8 cellular contexts compared by ENCODE assay signal in genomic region chr19:19822148-19822429, GRCh38. TPM values are rescaled to one million over a fixed set of nuclear protein-coding genes. Genes with fewer than 3 reads are reported as not detected.
DNase-seq lines count a peak whose midpoint lies in the region; ATAC-seq and TF ChIP-seq lines count a peak whose summit lies in the region.

No MANE protein-coding gene starts in this region.

- H3K9me3 Mint-ChIP-seq in osteocyte (ENCODE audit: unreplicated experiment), result peaks cover 29% of the 10 kb centered on the region

- peaks cover 3% of the 10 kb centered on the region for H3K4me1 Mint-ChIP-seq in osteocyte (ENCODE audit: unreplicated experiment)

- H2AFZ ChIP-seq in DND-41 (ENCODE audit: low read depth, low read length), result peak overlapping the region; percentile 74

- H3K4me3 Mint-ChIP-seq in osteocyte (ENCODE audit: unreplicated experiment), result peak overlapping the region; percentile 71

- H3K27me3 Mint-ChIP-seq in osteocyte (ENCODE audit: unreplicated experiment), result no peaks in the 10 kb centered on the region

- H3K36me3 Mint-ChIP-seq in osteocyte (ENCODE audit: unreplicated experiment), result peaks cover 28% of the 10 kb centered on the region

- H4K20me1 ChIP-seq in DND-41 (ENCODE audit: insufficient read depth, low read length), result peaks cover 8% of the 10 kb centered on the region; the same call in 1 of the 2 replicates

- peak overlapping the region; percentile 66 to 84; a peak in 3 of 4 replicates for H3K4me3 ChIP-seq in DND-41 (ENCODE audit: low read depth in 1 of 2, low read length in 2 of 2)
- H3K4me3 ChIP-seq in epithelial cell of esophagus (ENCODE audit: low read length), result peak overlapping the region; percentile 89

- peaks cover 44% of the 10 kb centered on the region for H3K79me2 ChIP-seq in DND-41 (ENCODE audit: insufficient read depth, low read length)

- peak overlapping the region; percentile 83 for H3K9ac ChIP-seq in DND-41 (ENCODE audit: low read depth, low read length)

- peak overlapping the region; percentile 87 for H3K27ac ChIP-seq in DND-41 (ENCODE audit: low read length)
- peak overlapping the region; percentile 85 for H3K27ac ChIP-seq in RWPE1

- no peaks in the 10 kb centered on the region for H3K27me3 ChIP-seq in DND-41 (ENCODE audit: insufficient read depth, low read length, poor library complexity)

- POLR2A ChIA-PET in RWPE1 (lab: Yijun Ruan, JAX; ENCODE audit: low non-redundant PET), result interaction anchor here (0.5 to 0.8 kb wide), 3 partner anchors 46 to 306 kb away, joined by 3 to 8 read pairs (median 3); partner anchors contain the start of gene NDUFA13

- CTCF ChIA-PET in RWPE1 (lab: Yijun Ruan, JAX), result no interaction called here

- TF ChIP-seq CTCF in DND-41 (IDR thresholded peaks at IDR 0.05; ENCODE audit: borderline replicate concordance, extremely low read depth, low read length, poor library complexity, severe bottlenecking) (no peak), RWPE1 (conservative IDR thresholded peaks at IDR 0.05; ENCODE audit: low read depth) (no peak), epithelial cell of esophagus (IDR thresholded peaks at IDR 0.05; ENCODE audit: insufficient read depth, low read depth, low read length, missing control alignments) (no peak), osteocyte (IDR thresholded peaks at IDR 0.05) (no peak)

- ATAC-seq in DND-41 (ENCODE audit: insufficient read depth, low read depth), result peak; percentile 2; the same call in 2 of the 3 replicates
- no peak for ATAC-seq in HG03135 (IDR thresholded peaks at IDR 0.05; ENCODE audit: unreplicated experiment)
- no peak for ATAC-seq in HG03097 (IDR thresholded peaks at IDR 0.05; ENCODE audit: low FRiP score, unreplicated experiment)

- peak overlapping the region; percentile 78 for H3K4me2 ChIP-seq in DND-41 (ENCODE audit: insufficient read depth, low read length)

- H3K36me3 ChIP-seq in DND-41 (ENCODE audit: insufficient read depth, low read length), result peaks cover 9% of the 10 kb centered on the region

- H3K4me1 ChIP-seq in DND-41 (ENCODE audit: insufficient read depth, low read length), result peaks cover 44% of the 10 kb centered on the region

- H3K27ac Mint-ChIP-seq in osteocyte (ENCODE audit: unreplicated experiment), result peak overlapping the region; percentile 77

- peaks cover 7% of the 10 kb centered on the region for H3K9me3 ChIP-seq in DND-41 (ENCODE audit: insufficient read depth, low read length, severe bottlenecking)

- DNase-seq in DND-41 (no peak), RWPE1 (ENCODE audit: low spot score) (no peak), epithelial cell of esophagus (ENCODE audit: low read depth) (no peak), osteocyte (ENCODE audit: extremely low spot score, unreplicated experiment) (no peak), retina (no peak), globus pallidus (ENCODE audit: low spot score) (no peak)

RNA-seq across cellular contexts. Expression of gene ZNF506, which starts 0.5 kb away (rescaled TPM):
- 7.8 and 10.5 TPM in 2 replicates for total RNA-seq in osteocyte

RNA-seq across cellular contexts. Expression of gene ZNF253, which starts 43.6 kb away (rescaled TPM):
- total RNA-seq in osteocyte, result 10.6 and 12.8 TPM in 2 replicates
